Comparison of ENCODE assay signal across 8 cellular contexts in genomic region chr2:144332356-144333143, GRCh38.
DNase-seq lines count a peak whose midpoint lies in the region; ATAC-seq, FAIRE-seq and TF ChIP-seq lines count a peak whose summit lies in the region.

No MANE protein-coding gene starts in this region.

- H3K27me3 Mint-ChIP-seq in activated CD4-positive, alpha-beta T cell treated with anti-CD3 and anti-CD28 coated beads for 36 hours: peaks cover 2% of the 10 kb centered on the region

- POLR2A ChIA-PET in activated CD4-positive, alpha-beta T cell treated with anti-CD3 and anti-CD28 coated beads for 36 hours (lab: Charles Lee): no interaction called here

- peak overlapping the region; percentile 93 for H3K4me3 Mint-ChIP-seq in activated CD4-positive, alpha-beta T cell treated with anti-CD3 and anti-CD28 coated beads for 36 hours

- H3K27me3 ChIP-seq in BLaER1 (no peaks in the 10 kb centered on the region), colonic mucosa (no peaks in the 10 kb centered on the region)

- H3K4me1 Mint-ChIP-seq in activated CD4-positive, alpha-beta T cell treated with anti-CD3 and anti-CD28 coated beads for 36 hours: peaks cover 32% of the 10 kb centered on the region

- H3K9ac ChIP-seq in BLaER1 (peak overlapping the region; percentile 87), colonic mucosa (ENCODE audit: low read depth in 2 of 2, low read length in 2 of 2) (peak overlapping the region; percentile 86 to 89)

- H3K27ac Mint-ChIP-seq in activated CD4-positive, alpha-beta T cell treated with anti-CD3 and anti-CD28 coated beads for 36 hours: peak overlapping the region; percentile 88

- no peak for TF ChIP-seq CTCF in colonic mucosa (IDR thresholded peaks at IDR 0.05)

- H3K9me3 Mint-ChIP-seq in activated CD4-positive, alpha-beta T cell treated with anti-CD3 and anti-CD28 coated beads for 36 hours (ENCODE audit: low read depth): no peaks in the 10 kb centered on the region

- peak overlapping the region; percentile 79 for H3K4me2 ChIP-seq in BLaER1

- CTCF ChIA-PET in activated CD4-positive, alpha-beta T cell treated with anti-CD3 and anti-CD28 coated beads for 36 hours (lab: Charles Lee): no interaction called here

- peak overlapping the region; percentile 85 for H3K27ac ChIP-seq in BLaER1
- H3K27ac ChIP-seq in colonic mucosa: peak overlapping the region; percentile 84

- H3K9me3 ChIP-seq in BLaER1: no peaks in the 10 kb centered on the region
- H3K9me3 ChIP-seq in colonic mucosa: no peaks in the 10 kb centered on the region

- peak; percentile 53 for FAIRE-seq in GM19239 (lab: Jason Lieb, UNC)

- H3K4me3 ChIP-seq in BLaER1 (peak overlapping the region; percentile 77), colonic mucosa (peak overlapping the region; percentile 71)

- DNase-seq in GM19239 (ENCODE audit: insufficient read length, low spot score): peak; percentile 84
- peak; percentile 79 for DNase-seq in NCI-H446 treated with DMSO at 0.1 percent for 48 hours (lab: John Stamatoyannopoulos, UW)
- DNase-seq in activated CD4-positive, alpha-beta T cell treated with anti-CD3 and anti-CD28 coated beads for 36 hours: peak; percentile 94
- DNase-seq in colonic mucosa: peak; percentile 85
- DNase-seq in left lobe of liver (ENCODE audit: low spot score): peak; percentile 92
- peak; percentile 87 to 89 for DNase-seq in stimulated activated CD4-positive, alpha-beta T cell treated with anti-CD3 and anti-CD28 coated beads, Interleukin-2, amount 100 ng/mL, for 24 hours

- H3K4me1 ChIP-seq in BLaER1 (peaks cover 21% of the 10 kb centered on the region), colonic mucosa (peaks cover 4% of the 10 kb centered on the region)

- H4K20me1 ChIP-seq in BLaER1: no peaks in the 10 kb centered on the region

- H3K36me3 Mint-ChIP-seq in activated CD4-positive, alpha-beta T cell treated with anti-CD3 and anti-CD28 coated beads for 36 hours (ENCODE audit: low read depth): peaks cover 13% of the 10 kb centered on the region

- no peaks in the 10 kb centered on the region; the same call in 1 of the 2 replicates for H3K36me3 ChIP-seq in BLaER1
- H3K36me3 ChIP-seq in colonic mucosa: no peaks in the 10 kb centered on the region

- ATAC-seq in HG03432 (IDR thresholded peaks at IDR 0.05; ENCODE audit: unreplicated experiment): peak; percentile 93
- peak; percentile 88 for ATAC-seq in activated CD4-positive, alpha-beta T cell treated with anti-CD3 and anti-CD28 coated beads for 36 hours
- peak; percentile 90 for ATAC-seq in left lobe of liver

- intact Hi-C loops in activated CD4-positive, alpha-beta T cell treated with anti-CD3 and anti-CD28 coated beads for 36 hours (cut with DNase I, micrococcal nuclease): loop anchor here (1.0 to 10.0 kb wide), 7 partner anchors 26 to 638 kb away; no protein-coding TSS in a partner anchor
- intact Hi-C loops in colonic mucosa (cut with DNase I): no loop called here

Comparison
In these comparisons a context has a peak if more than half of its experiments do, and no peak if none do; other contexts are left out.
1. Peak in every context shown above with its lines: DNase-seq, ATAC-seq, H3K4me3 ChIP-seq and H3K27ac ChIP-seq.